ENCODE assay signal across 10 cellular contexts in genomic region chr17:35256629-35257028, GRCh38. TPM values are rescaled to one million over a fixed set of nuclear protein-coding genes. Genes with fewer than 3 reads are reported as not detected.
DNase-seq lines count a peak whose midpoint lies in the region; ATAC-seq and TF ChIP-seq lines count a peak whose summit lies in the region.
"Had no signal": no experiment of that assay in that cellular context is flagged by ENCODE, and none has a peak within 500 bp of the region (broad histone marks: within the 10 kb centered on the region; RNA-seq: fewer than 3 reads in every experiment).

No MANE protein-coding gene starts in this region.

- H3K9me2 ChIP-seq in HCT116 (ENCODE audit: insufficient read depth): no peaks in the 10 kb centered on the region

- no peak overlapping the region for H3K4me3 ChIP-seq in CD8-positive, alpha-beta T cell (ENCODE audit: low read depth, low read length)
- H3K4me3 ChIP-seq in HCT116 (replicated peaks in 1 of 2; ENCODE audit: low read depth in 1 of 2, low read length in 2 of 2) (no peak overlapping the region), muscle layer of colon (ENCODE audit: low read depth in 1 of 2, low read length in 2 of 2) (no peak overlapping the region), dorsolateral prefrontal cortex (no peak overlapping the region)
- H3K4me3 ChIP-seq: tibial artery had no signal

- H3K27me3 ChIP-seq in CD8-positive, alpha-beta T cell (ENCODE audit: insufficient read depth, low read length): no peaks in the 10 kb centered on the region
- H3K27me3 ChIP-seq in HCT116 (ENCODE audit: insufficient read depth, low read length) (peaks cover 6% of the 10 kb centered on the region; the same call in 1 of the 2 replicates), muscle layer of colon (ENCODE audit: control insufficient read depth in 1 of 2, insufficient read depth in 2 of 2, low read length in 2 of 2) (no peaks in the 10 kb centered on the region), dorsolateral prefrontal cortex (no peaks in the 10 kb centered on the region)
- H3K27me3 ChIP-seq: tibial artery had no signal

- no peak overlapping the region for H2AFZ ChIP-seq in HCT116 (ENCODE audit: low read depth, low read length, poor library complexity, severe bottlenecking)

- no TSS peak for BruUV-seq in HCT116 (replicated peaks; lab: Mats Ljungman, UMichigan)

- peaks cover 86% of the 10 kb centered on the region for H3K36me3 Mint-ChIP-seq in CD8-positive, alpha-beta T cell
- H3K36me3 Mint-ChIP-seq in activated naive CD4-positive, alpha-beta T cell treated with anti-CD3 and anti-CD28 coated beads, Interleukin-2, amount 50 U/mL, for 72 hours: peaks cover 0 to 53% of the 10 kb centered on the region in 2 donors
- peaks cover 30% of the 10 kb centered on the region for H3K36me3 Mint-ChIP-seq in activated CD4-positive, alpha-beta memory T cell treated with anti-CD3 and anti-CD28 coated beads for 36 hours

- no peaks in the 10 kb centered on the region for H3K9me3 ChIP-seq in CD8-positive, alpha-beta T cell (ENCODE audit: low read length)
- no peaks in the 10 kb centered on the region for H3K9me3 ChIP-seq in HCT116 (ENCODE audit: control insufficient read depth in 1 of 2, insufficient read depth in 1 of 2, low read depth in 1 of 2, low read length in 2 of 2)
- no peaks in the 10 kb centered on the region for H3K9me3 ChIP-seq in muscle layer of colon (ENCODE audit: low read length)
- H3K9me3 ChIP-seq: tibial artery had no signal

- RAD21 ChIA-PET in HCT116 (lab: Charles Lee; ENCODE audit: low non-redundant PET in 1 of 2, low total read pairs in 2 of 2, uncharacterized antibody in 2 of 2, unreplicated experiment in 2 of 2): no interaction called here

- H4K20me1 ChIP-seq in HCT116 (ENCODE audit: insufficient read depth): no peaks in the 10 kb centered on the region

- H3K27ac Mint-ChIP-seq in CD8-positive, alpha-beta T cell: peak overlapping the region; percentile 90
- H3K27ac Mint-ChIP-seq in activated naive CD4-positive, alpha-beta T cell treated with anti-CD3 and anti-CD28 coated beads, Interleukin-2, amount 50 U/mL, for 72 hours: peak overlapping the region; percentile 65 to 76
- H3K27ac Mint-ChIP-seq in activated CD4-positive, alpha-beta memory T cell treated with anti-CD3 and anti-CD28 coated beads for 36 hours: no peak overlapping the region

- no peak overlapping the region for H3K27ac ChIP-seq in CD8-positive, alpha-beta T cell (ENCODE audit: low read depth, low read length)
- H3K27ac ChIP-seq in HCT116 (ENCODE audit: low read depth, low read length) (peak overlapping the region; percentile 34; the same call in 1 of the 2 replicates), muscle layer of colon (ENCODE audit: low read depth, low read length) (peak overlapping the region; percentile 19), dorsolateral prefrontal cortex (no peak overlapping the region)
- H3K27ac ChIP-seq: tibial artery had no signal

- H3K4me1 Mint-ChIP-seq in CD8-positive, alpha-beta T cell (ENCODE audit: low read depth): peaks cover 86% of the 10 kb centered on the region
- peaks cover 76% of the 10 kb centered on the region for H3K4me1 Mint-ChIP-seq in activated CD4-positive, alpha-beta memory T cell treated with anti-CD3 and anti-CD28 coated beads for 36 hours (ENCODE audit: low read depth)

- H3K4me3 Mint-ChIP-seq in CD8-positive, alpha-beta T cell: peak overlapping the region; percentile 26
- no peak overlapping the region for H3K4me3 Mint-ChIP-seq in activated CD4-positive, alpha-beta memory T cell treated with anti-CD3 and anti-CD28 coated beads for 36 hours

- H3K9ac ChIP-seq in HCT116 (ENCODE audit: low read length): no peak overlapping the region
- H3K9ac ChIP-seq in muscle layer of colon (ENCODE audit: low read length): no peak overlapping the region

- H3K4me2 ChIP-seq in HCT116 (ENCODE audit: low read length): peak overlapping the region; percentile 42

- DNase-seq in CD8-positive, alpha-beta T cell: peak in 1 of 7 experiments; percentile 36
- DNase-seq in HCT116 (ENCODE audit: low read depth, low spot score): peak; percentile 24
- DNase-seq in activated naive CD4-positive, alpha-beta T cell treated with anti-CD3 and anti-CD28 coated beads, Interleukin-2, amount 50 U/mL, for 72 hours (ENCODE audit: low spot score in 2 of 2): no peak
- no peak for DNase-seq in globus pallidus (ENCODE audit: low spot score)
- no peak for DNase-seq in activated CD4-positive, alpha-beta memory T cell treated with anti-CD3 and anti-CD28 coated beads for 36 hours
- no peak for DNase-seq in dorsolateral prefrontal cortex
- no peak for DNase-seq in AML-193 (lab: John Stamatoyannopoulos, UW)
- DNase-seq: DND-41, tibial artery had no signal

- no peak for TF ChIP-seq POLR2A in HCT116 (IDR thresholded peaks at IDR 0.05; ENCODE audit: borderline replicate concordance, extremely low read depth, insufficient read depth, insufficient read length)

- POLR2A ChIA-PET in CD8-positive, alpha-beta T cell (lab: Charles Lee): interaction anchor here (0.7 to 3.0 kb wide), 10 partner anchors 9 to 277 kb away, joined by 3 to 13 read pairs (median 5); partner anchors contain the start of gene SLFN5
- POLR2A ChIA-PET in HCT116 (lab: Charles Lee): interaction anchor here (1.1 to 1.7 kb wide), 4 partner anchors 9 to 13 kb away, joined by 3 to 12 read pairs (median 4); partner anchors contain the start of gene SLFN5
- POLR2A ChIA-PET in activated CD4-positive, alpha-beta memory T cell treated with anti-CD3 and anti-CD28 coated beads for 36 hours (lab: Charles Lee): interaction anchor here (1.1 kb wide), 1 partner anchor 281 kb away, joined by 3 read pairs; the partner anchor contains the start of gene SLFN12L

- H3K79me2 ChIP-seq in HCT116 (ENCODE audit: insufficient read depth, low read length): no peaks in the 10 kb centered on the region

- no peak for TF ChIP-seq RAD21 in HCT116 (IDR thresholded peaks at IDR 0.05; ENCODE audit: low read depth)

- intact Hi-C loops in CD8-positive, alpha-beta T cell (cut with DNase I, micrococcal nuclease): loop anchor here in 1 of 2 experiments (5.0 kb wide), 1 partner anchor 106 kb away; no protein-coding TSS in a partner anchor
- intact Hi-C loops in HCT116 (cut with micrococcal nuclease) (loop anchor here (5.0 kb wide), 1 partner anchor 281 kb away; the partner anchor contains the start of gene SLFN12L), dorsolateral prefrontal cortex (cut with DNase I) (no loop called here)
- intact Hi-C loops in activated CD4-positive, alpha-beta memory T cell treated with anti-CD3 and anti-CD28 coated beads for 36 hours (cut with micrococcal nuclease): no loop called here

- H3K4me1 ChIP-seq in CD8-positive, alpha-beta T cell (ENCODE audit: insufficient read depth, low read length): peaks cover 67% of the 10 kb centered on the region
- H3K4me1 ChIP-seq in HCT116 (ENCODE audit: control insufficient read depth in 1 of 2, insufficient read depth in 2 of 2, low read length in 2 of 2) (peaks cover 36 to 46% of the 10 kb centered on the region in 2 experiments), muscle layer of colon (ENCODE audit: insufficient read depth, low read length) (peaks cover 54% of the 10 kb centered on the region)

- H3K9me3 Mint-ChIP-seq in CD8-positive, alpha-beta T cell: peaks cover 2% of the 10 kb centered on the region
- H3K9me3 Mint-ChIP-seq in activated naive CD4-positive, alpha-beta T cell treated with anti-CD3 and anti-CD28 coated beads, Interleukin-2, amount 50 U/mL, for 72 hours: no peaks in the 10 kb centered on the region
- no peaks in the 10 kb centered on the region for H3K9me3 Mint-ChIP-seq in activated CD4-positive, alpha-beta memory T cell treated with anti-CD3 and anti-CD28 coated beads for 36 hours

- TF ChIP-seq CTCF in CD8-positive, alpha-beta T cell (IDR thresholded peaks at IDR 0.05): no peak
- TF ChIP-seq CTCF in HCT116 (IDR thresholded peaks at IDR 0.05 in 2 of 3, conservative IDR thresholded peaks at IDR 0.05 in 1 of 3; ENCODE audit: borderline replicate concordance in 1 of 3, insufficient read depth in 1 of 3, low read depth in 2 of 3, low read length in 2 of 3) (no peak; a peak in 1 of 6 replicates), dorsolateral prefrontal cortex (IDR thresholded peaks at IDR 0.05 in 54 of 56, conservative IDR thresholded peaks at IDR 0.05 in 2 of 56; ENCODE audit: low read depth in 1 of 56, partially characterized antibody in 56 of 56) (no peak)

- H3K36me3 ChIP-seq in CD8-positive, alpha-beta T cell (ENCODE audit: insufficient read depth, low read length): peaks cover 34% of the 10 kb centered on the region
- no peaks in the 10 kb centered on the region for H3K36me3 ChIP-seq in HCT116 (ENCODE audit: control insufficient read depth in 1 of 2, insufficient read depth in 2 of 2, low read length in 2 of 2)
- peaks cover 4% of the 10 kb centered on the region for H3K36me3 ChIP-seq in muscle layer of colon (ENCODE audit: insufficient read depth, low read length)

- no peaks in the 10 kb centered on the region for H3K27me3 Mint-ChIP-seq in CD8-positive, alpha-beta T cell (ENCODE audit: low read depth)
- H3K27me3 Mint-ChIP-seq in activated CD4-positive, alpha-beta memory T cell treated with anti-CD3 and anti-CD28 coated beads for 36 hours: no peaks in the 10 kb centered on the region

- CTCF ChIA-PET in CD8-positive, alpha-beta T cell (lab: Charles Lee): interaction anchor here (1.3 to 2.6 kb wide), 7 partner anchors 8 to 491 kb away, joined by 3 to 11 read pairs (median 7); no protein-coding TSS in a partner anchor
- CTCF ChIA-PET in HCT116 (lab: Charles Lee): interaction anchor here (1.2 kb wide), 1 partner anchor 282 kb away, joined by 3 read pairs; no protein-coding TSS in a partner anchor
- CTCF ChIA-PET in activated CD4-positive, alpha-beta memory T cell treated with anti-CD3 and anti-CD28 coated beads for 36 hours (lab: Charles Lee): interaction anchor here (0.9 kb wide), 1 partner anchor 11 kb away, joined by 3 read pairs; no protein-coding TSS in a partner anchor

- ATAC-seq in CD8-positive, alpha-beta T cell: peak; percentile 65
- peak; percentile 75 for ATAC-seq in HCT116
- no peak for ATAC-seq in activated naive CD4-positive, alpha-beta T cell treated with anti-CD3 and anti-CD28 coated beads, Interleukin-2, amount 50 U/mL, for 72 hours

TF ChIP-seq in HCT116, 20 proteins besides CTCF, POLR2A, EP300 and RAD21:
- TF ChIP-seq EGR1 (IDR thresholded peaks at IDR 0.05; ENCODE audit: low read depth) (no peak), JUND (IDR thresholded peaks at IDR 0.05) (peak; percentile 9; the same call in 1 of the 2 replicates), CEBPB (IDR thresholded peaks at IDR 0.05; ENCODE audit: low read depth) (0 out of 2 replicates have a peak, but pooled peaks have one; percentile 11)
TF ChIP-seq in HCT116: peak in this region for 2.

RNA-seq across cellular contexts. Expression of gene SLFN5, which starts 13.8 kb away (rescaled TPM):
- total RNA-seq in CD8-positive, alpha-beta T cell: 10 to 100 TPM; 46.7 to 47.0 TPM
- total RNA-seq in HCT116 (2021; ENCODE audit: unreplicated experiment) (23.7 TPM), dorsolateral prefrontal cortex (10 to 100 TPM in 64 of 120 experiments, 1 to 10 TPM in 56; 3.2 to 21.5 (median 10.2) TPM)
- 25.2 and 27.0 TPM in 2 replicates for polyA plus RNA-seq in HCT116 (2012)
- 10 to 100 TPM; 24.3 to 68.2 TPM for total RNA-seq in activated naive CD4-positive, alpha-beta T cell treated with anti-CD3 and anti-CD28 coated beads, Interleukin-2, amount 50 U/mL, for 72 hours
- 10 to 100 TPM; 51.2 to 52.0 TPM for total RNA-seq in activated CD4-positive, alpha-beta memory T cell treated with anti-CD3 and anti-CD28 coated beads for 36 hours

Comparison
In these comparisons a context has a peak if more than half of its experiments do, and no peak if none do; other contexts are left out.
1. ATAC-seq: peak in CD8-positive, alpha-beta T cell (single experiment) and HCT116 (single experiment); none in activated naive CD4-positive, alpha-beta T cell treated with anti-CD3 and anti-CD28 coated beads, Interleukin-2, amount 50 U/mL, for 72 hours (0 of 2).
2. H3K27ac ChIP-seq: peak in HCT116 (single experiment) and muscle layer of colon (single experiment); none in CD8-positive, alpha-beta T cell (single experiment) and dorsolateral prefrontal cortex (0 of 59).